8 cellular contexts compared by ENCODE assay signal in genomic region chr10:101840102-101840684, GRCh38. TPM values are rescaled to one million over a fixed set of nuclear protein-coding genes. Genes with fewer than 3 reads are reported as not detected.
DNase-seq lines count a peak whose midpoint lies in the region; ATAC-seq and TF ChIP-seq lines count a peak whose summit lies in the region.

No MANE protein-coding gene starts in this region.

- ATAC-seq in RWPE2 (ENCODE audit: low read depth) = no peak
- no peak for ATAC-seq in GM18498 (IDR thresholded peaks at IDR 0.05; ENCODE audit: unreplicated experiment)

- no peaks in the 10 kb centered on the region for H3K9me3 ChIP-seq in RWPE2 (ENCODE audit: severe bottlenecking)

- no peaks in the 10 kb centered on the region for H3K27me3 ChIP-seq in RWPE2 (ENCODE audit: insufficient read depth, poor library complexity, severe bottlenecking)

- H3K4me1 Mint-ChIP-seq in progenitor cell of endocrine pancreas (ENCODE audit: low read depth) = peaks cover 15% of the 10 kb centered on the region

- TF ChIP-seq CTCF in RWPE2 (IDR thresholded peaks at IDR 0.05; ENCODE audit: poor library complexity, severe bottlenecking) = no peak
- no peak for TF ChIP-seq CTCF in progenitor cell of endocrine pancreas (IDR thresholded peaks at IDR 0.05; ENCODE audit: unreplicated experiment)

- peaks cover 1% of the 10 kb centered on the region for H3K36me3 Mint-ChIP-seq in progenitor cell of endocrine pancreas (ENCODE audit: insufficient read depth)

- H3K4me1 ChIP-seq in RWPE2 (ENCODE audit: insufficient read depth, poor library complexity, severe bottlenecking) = peaks cover 4% of the 10 kb centered on the region

- TF ChIP-seq POLR2A in erythroblast (IDR thresholded peaks at IDR 0.05; ENCODE audit: low read length) = no peak

- H3K27me3 Mint-ChIP-seq in progenitor cell of endocrine pancreas = peaks cover 54% of the 10 kb centered on the region

- H3K4me3 ChIP-seq in RWPE2 (ENCODE audit: severe bottlenecking) = peak overlapping the region; percentile 4

- peak overlapping the region; percentile 29 for H3K4me3 Mint-ChIP-seq in progenitor cell of endocrine pancreas (ENCODE audit: low read depth)

- no peak overlapping the region for H3K27ac ChIP-seq in RWPE2 (ENCODE audit: poor library complexity, severe bottlenecking)

- H3K27ac Mint-ChIP-seq in progenitor cell of endocrine pancreas = peak overlapping the region; percentile 8

- no peaks in the 10 kb centered on the region for H3K36me3 ChIP-seq in RWPE2 (ENCODE audit: low read depth)

- DNase-seq in SIG-M5 treated with dmso at 0.1 percent for 504 hours (lab: John Stamatoyannopoulos, UW; ENCODE audit: unreplicated experiment) = peak; percentile 5
- no peak for DNase-seq in SIG-M5 (lab: John Stamatoyannopoulos, UW)
- DNase-seq in RWPE2 (ENCODE audit: low spot score) = no peak
- DNase-seq in erythroblast (lab: John Stamatoyannopoulos, UW) = peak; percentile 46 to 55
- no peak for DNase-seq in progenitor cell of endocrine pancreas (ENCODE audit: low spot score, unreplicated experiment)
- no peak for DNase-seq in superior temporal gyrus (ENCODE audit: extremely low spot score)
- DNase-seq in NCI-H2107 treated with DMSO at 0.1 percent for 48 hours (lab: John Stamatoyannopoulos, UW; ENCODE audit: unreplicated experiment) = no peak

- H3K9me3 Mint-ChIP-seq in progenitor cell of endocrine pancreas (ENCODE audit: low read depth) = no peaks in the 10 kb centered on the region

RNA-seq across cellular contexts. Expression of gene KCNIP2, which starts 3.4 kb away (rescaled TPM):
- 4.4 and 5.5 TPM in 2 replicates for total RNA-seq in progenitor cell of endocrine pancreas

RNA-seq across cellular contexts. Expression of gene OGA, which starts 21.9 kb away (rescaled TPM):
- 138 and 148 TPM in 2 replicates for total RNA-seq in progenitor cell of endocrine pancreas

RNA-seq across cellular contexts. Expression of gene NPM3, which starts 56.9 kb away (rescaled TPM):
- total RNA-seq in progenitor cell of endocrine pancreas = 39.3 and 44.1 TPM in 2 replicates

Comparison
In these comparisons a context has a peak if more than half of its experiments do, and no peak if none do; other contexts are left out.
1. DNase-seq: peak in SIG-M5 treated with dmso at 0.1 percent for 504 hours (single experiment) and erythroblast (2 of 2); none in SIG-M5 (single experiment), RWPE2 (single experiment), progenitor cell of endocrine pancreas (single experiment), superior temporal gyrus (single experiment) and NCI-H2107 treated with DMSO at 0.1 percent for 48 hours (single experiment).